ENCODE assay signal across 1 cellular context in genomic region chr17:78977681-78977943, GRCh38.
TF ChIP-seq lines count a peak whose summit lies in the region.

No MANE protein-coding gene starts in this region.

TF ChIP-seq in HepG2, 621 proteins besides CTCF, POLR2A, EP300 and RAD21:
- TF ChIP-seq PHF5A (CRISPR knock-in tag; IDR thresholded peaks at IDR 0.05; ENCODE audit: low read depth, unreplicated experiment) = no peak
- no peak for TF ChIP-seq ZSCAN25 (CRISPR knock-in tag; IDR thresholded peaks at IDR 0.05)
- TF ChIP-seq KDM5A (IDR thresholded peaks at IDR 0.05; ENCODE audit: borderline replicate concordance, low read length) = no peak
- TF ChIP-seq MLXIP (CRISPR knock-in tag; IDR thresholded peaks at IDR 0.05; ENCODE audit: borderline replicate concordance) = no peak
- TF ChIP-seq RXRA (CRISPR knock-in tag; IDR thresholded peaks at IDR 0.05) = no peak
- TF ChIP-seq ZNF335 (CRISPR knock-in tag; IDR thresholded peaks at IDR 0.05) = no peak
- no peak for TF ChIP-seq GABPB1 (CRISPR knock-in tag; IDR thresholded peaks at IDR 0.05)
- TF ChIP-seq ZNF512B (CRISPR knock-in tag; IDR thresholded peaks at IDR 0.05; ENCODE audit: borderline replicate concordance) = no peak
- no peak for TF ChIP-seq ZNF550 (CRISPR knock-in tag; IDR thresholded peaks at IDR 0.05; ENCODE audit: borderline replicate concordance)
- no peak for TF ChIP-seq HHEX (CRISPR knock-in tag; IDR thresholded peaks at IDR 0.05)
- no peak for TF ChIP-seq GATAD1 (CRISPR knock-in tag; IDR thresholded peaks at IDR 0.05)
- TF ChIP-seq ZNF576 (CRISPR knock-in tag; IDR thresholded peaks at IDR 0.05) = no peak
- no peak for TF ChIP-seq ZNF256 (CRISPR knock-in tag; conservative IDR thresholded peaks at IDR 0.05)
- no peak for TF ChIP-seq ZMAT3 (CRISPR knock-in tag; conservative IDR thresholded peaks at IDR 0.05)
- no peak for TF ChIP-seq NCOR1 (IDR thresholded peaks at IDR 0.05; ENCODE audit: borderline replicate concordance, low read length)
- TF ChIP-seq ZNF691 (CRISPR knock-in tag; IDR thresholded peaks at IDR 0.05; ENCODE audit: borderline replicate concordance, low read depth) = no peak
- no peak for TF ChIP-seq CBX5 (CRISPR knock-in tag; IDR thresholded peaks at IDR 0.05; ENCODE audit: borderline replicate concordance)
- TF ChIP-seq ZNF24 (IDR thresholded peaks at IDR 0.05) = no peak
- no peak for TF ChIP-seq ZNF784 (CRISPR knock-in tag; IDR thresholded peaks at IDR 0.05; ENCODE audit: borderline replicate concordance)
TF ChIP-seq in HepG2: peak in this region for 0.
